9 cellular contexts compared by ENCODE assay signal in the genomic region with DNA sequence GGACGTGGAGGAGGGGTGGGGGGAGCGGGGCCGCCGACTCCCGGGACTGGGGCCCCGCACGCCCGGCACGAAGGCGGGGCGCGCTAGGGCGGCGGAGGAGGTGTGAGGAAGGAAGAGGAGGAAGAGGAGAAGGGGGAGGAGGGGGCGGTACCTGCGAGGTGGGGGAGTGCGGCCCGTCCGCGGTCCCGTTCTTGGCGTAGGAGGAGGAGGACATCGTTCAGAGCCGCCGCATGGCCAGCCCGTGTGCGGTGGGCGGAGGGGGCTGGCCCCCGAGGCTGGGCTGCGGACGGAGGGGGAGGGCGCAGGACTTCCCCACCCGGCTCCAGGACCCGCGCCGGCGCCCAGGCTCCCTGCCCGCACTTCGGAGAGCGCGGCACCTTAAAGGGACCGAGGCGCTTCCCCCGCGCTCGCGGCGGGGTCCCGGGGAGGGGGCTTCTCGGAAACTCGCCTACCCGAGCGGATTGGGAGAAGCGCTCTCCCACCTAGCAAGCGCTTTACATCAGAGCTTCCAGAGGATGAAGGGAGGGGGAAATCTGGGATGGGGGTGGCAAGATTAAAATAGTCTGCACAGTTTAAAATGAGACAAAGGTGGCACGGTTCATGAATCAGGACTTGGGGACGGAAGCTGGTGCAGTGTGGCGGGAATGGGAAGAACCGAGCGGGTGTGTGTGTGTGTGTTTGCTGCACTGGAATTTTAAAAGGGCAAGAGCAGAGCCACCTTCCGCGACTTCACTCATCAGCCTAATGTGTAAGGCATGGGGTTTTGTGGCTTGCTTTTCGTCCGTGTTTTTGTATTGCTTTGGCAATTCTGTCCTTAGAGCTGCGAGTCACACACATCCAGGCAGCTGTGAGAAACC.
A peak's percentile ranks its signal among the peaks of the same experiment; 100 is the strongest.
DNase-seq lines count a peak whose midpoint lies in the region; ATAC-seq lines count a peak whose summit lies in the region.
"Had no signal": no experiment of that assay in that cellular context is flagged by ENCODE, and none has a peak within 500 bp of the region (broad histone marks: within the 10 kb centered on the region; RNA-seq: fewer than 3 reads in every experiment).

A gene (minus strand): TSS at position 247 of the 857 bp plus-strand sequence.

- H3K9ac ChIP-seq in endocrine pancreas (ENCODE audit: control insufficient read depth, insufficient read depth, low read length) (peak within 1 kb of the TSS; percentile 23), muscle layer of colon (ENCODE audit: low read length) (peak within 1 kb of the TSS; percentile 28)

- H3K36me3 ChIP-seq in endocrine pancreas (ENCODE audit: control insufficient read depth, insufficient read depth, low read length) (no peaks in the 10 kb centered on the region), muscle layer of colon (ENCODE audit: insufficient read depth, low read length) (no peaks in the 10 kb centered on the region)

- H3K9me3 ChIP-seq in endocrine pancreas (ENCODE audit: control insufficient read depth, low read length) (no peaks in the 10 kb centered on the region), muscle layer of colon (ENCODE audit: low read length) (no peaks in the 10 kb centered on the region)

- DNase-seq in NCI-H1105 treated with DMSO at 0.1 percent for 48 hours (lab: John Stamatoyannopoulos, UW) (peak; percentile 16), NCI-H1105 (lab: John Stamatoyannopoulos, UW) (no peak), SKM-1 (lab: John Stamatoyannopoulos, UW; ENCODE audit: unreplicated experiment) (peak; percentile 39), inferior parietal cortex (ENCODE audit: extremely low spot score) (no peak), OCI-M2 (lab: John Stamatoyannopoulos, UW; ENCODE audit: unreplicated experiment) (no peak)

- H3K27me3 ChIP-seq in endocrine pancreas (ENCODE audit: control insufficient read depth, insufficient read depth, low read length) (peaks cover 7% of the 10 kb centered on the region), muscle layer of colon (ENCODE audit: control insufficient read depth in 1 of 2, insufficient read depth in 2 of 2, low read length in 2 of 2) (peaks cover 12 to 15% of the 10 kb centered on the region in 2 donors)

- peak; percentile 26 for ATAC-seq in HG02571 (IDR thresholded peaks at IDR 0.05; ENCODE audit: unreplicated experiment)

- H3K27ac ChIP-seq in muscle layer of colon (ENCODE audit: low read depth, low read length), result peak within 1 kb of the TSS; percentile 49
- H3K27ac ChIP-seq: C4-2B had no signal

- H3K4me3 ChIP-seq in endocrine pancreas (ENCODE audit: control insufficient read depth, insufficient read depth, low read length) (peak within 1 kb of the TSS; percentile 65), muscle layer of colon (ENCODE audit: low read depth in 1 of 2, low read length in 2 of 2) (peak within 1 kb of the TSS; percentile 66 to 86)

- H3K4me1 ChIP-seq in endocrine pancreas (ENCODE audit: control insufficient read depth, insufficient read depth, low read length) (no peaks in the 10 kb centered on the region), muscle layer of colon (ENCODE audit: insufficient read depth, low read length) (peaks cover 6% of the 10 kb centered on the region)

Comparison
In these comparisons a context has a peak if more than half of its experiments do, and no peak if none do; other contexts are left out.
1. DNase-seq: peak in NCI-H1105 treated with DMSO at 0.1 percent for 48 hours (single experiment) and SKM-1 (single experiment); none in NCI-H1105 (single experiment), inferior parietal cortex (single experiment) and OCI-M2 (single experiment).